In the genomic region with DNA sequence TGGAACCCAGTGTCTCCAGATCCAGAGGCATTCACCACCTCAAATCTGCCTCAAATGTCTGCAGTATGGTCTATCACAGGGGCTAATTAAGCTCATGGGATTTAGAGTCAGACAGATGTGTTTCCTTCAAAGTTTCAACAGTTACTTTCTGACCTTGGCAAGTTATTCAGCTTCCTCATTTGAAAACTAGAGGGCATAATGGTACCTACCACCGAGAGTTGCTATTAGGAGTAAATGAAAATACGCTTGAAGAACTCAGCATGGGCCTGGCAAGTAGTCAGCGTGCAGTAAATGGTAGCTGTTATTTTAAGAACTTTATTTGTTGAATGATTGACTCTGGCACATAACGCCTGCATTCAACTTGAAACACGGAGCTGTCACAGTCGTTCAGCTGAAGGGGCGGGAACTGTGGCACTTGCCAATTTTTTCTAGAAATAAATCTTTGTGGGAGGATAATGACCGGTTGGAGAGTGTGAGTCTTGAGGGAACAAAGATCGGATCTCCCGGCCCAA, we compare ENCODE assay signal across 8 cellular contexts. TPM values are rescaled to one million over a fixed set of nuclear protein-coding genes. Genes with fewer than 3 reads are reported as not detected.
DNase-seq lines count a peak whose midpoint lies in the region; ATAC-seq and TF ChIP-seq lines count a peak whose summit lies in the region.

No MANE protein-coding gene starts in this region.

- peak overlapping the region; percentile 80 for H3K4me2 ChIP-seq in mesenchymal stem cell (ENCODE audit: low read length, poor library complexity, severe bottlenecking)

- no peaks in the 10 kb centered on the region for H3K79me1 ChIP-seq in mesenchymal stem cell (replicated peaks; ENCODE audit: low read length, poor library complexity, severe bottlenecking)

- DNase-seq in GM03348 (ENCODE audit: low spot score) (peak; percentile 16), NT2/D1 (ENCODE audit: low read depth, low spot score) (peak; percentile 15), choroid plexus epithelial cell (ENCODE audit: low read depth) (peak; percentile 68), mesenchymal stem cell (peak; percentile 68), upper lobe of left lung (no peak), SHP77 treated with DMSO at 0.1 percent for 48 hours (lab: John Stamatoyannopoulos, UW) (no peak)
- no peak for DNase-seq in stimulated activated CD4-positive, alpha-beta T cell treated with anti-CD3 and anti-CD28 coated beads, Interleukin-12 subunit alpha, Interleukin-12 subunit beta, amount 100 ng/mL, for 4 hours

- H3K4me1 ChIP-seq in NT2/D1 (ENCODE audit: insufficient read depth, insufficient read length) (no peaks in the 10 kb centered on the region), mesenchymal stem cell (ENCODE audit: control insufficient read depth, insufficient read depth, low read depth, low read length) (peaks cover 8% of the 10 kb centered on the region), upper lobe of left lung (peaks cover 48 to 57% (median 53%) of the 10 kb centered on the region in 4 donors)

- TF ChIP-seq EP300 in upper lobe of left lung (IDR thresholded peaks at IDR 0.05) = no peak

- peak overlapping the region; percentile 46 for H2BK120ac ChIP-seq in mesenchymal stem cell (ENCODE audit: low read depth, low read length)

- H3K9me3 ChIP-seq in NT2/D1 (ENCODE audit: insufficient read depth, low read length) (no peaks in the 10 kb centered on the region), mesenchymal stem cell (ENCODE audit: control insufficient read depth, low read length) (no peaks in the 10 kb centered on the region), upper lobe of left lung (no peaks in the 10 kb centered on the region)

- H3K27me3 ChIP-seq in NT2/D1 (ENCODE audit: insufficient read depth, insufficient read length) = no peaks in the 10 kb centered on the region
- H3K27me3 ChIP-seq in mesenchymal stem cell (ENCODE audit: control insufficient read depth in 1 of 2, insufficient read depth in 1 of 2, low read length in 2 of 2) = no peaks in the 10 kb centered on the region
- no peaks in the 10 kb centered on the region for H3K27me3 ChIP-seq in upper lobe of left lung

- peak overlapping the region; percentile 73 for H2BK15ac ChIP-seq in mesenchymal stem cell (ENCODE audit: low read depth, poor library complexity, severe bottlenecking)

- peak overlapping the region; percentile 70 for H2AFZ ChIP-seq in mesenchymal stem cell (ENCODE audit: low read depth, low read length)

- peak overlapping the region; percentile 74 for H4K91ac ChIP-seq in mesenchymal stem cell (ENCODE audit: low read length)

- H3K23ac ChIP-seq in mesenchymal stem cell (ENCODE audit: low read length in 2 of 2) = no peak overlapping the region

- H3K9ac ChIP-seq in NT2/D1 (ENCODE audit: insufficient read length, low read depth) = peak overlapping the region; percentile 92
- H3K9ac ChIP-seq in mesenchymal stem cell (ENCODE audit: low read length) = peak overlapping the region; percentile 100

- H3K14ac ChIP-seq in mesenchymal stem cell (ENCODE audit: low read length in 2 of 2) = peak overlapping the region in 1 of 2 experiments; percentile 74

- H3K4me3 ChIP-seq in NT2/D1 (ENCODE audit: insufficient read length, low read depth) (peak overlapping the region; percentile 99), choroid plexus epithelial cell (ENCODE audit: low read depth, low read length) (peak overlapping the region; percentile 84), mesenchymal stem cell (ENCODE audit: insufficient read depth in 1 of 2, low read depth in 1 of 2, low read length in 2 of 2) (peak overlapping the region; percentile 57 to 99), upper lobe of left lung (peak overlapping the region; percentile 76 to 93 (median 83))

- H3K4ac ChIP-seq in mesenchymal stem cell (ENCODE audit: low read depth in 1 of 2, low read length in 2 of 2) = peak overlapping the region; percentile 25 to 94

- H4K8ac ChIP-seq in mesenchymal stem cell (ENCODE audit: low read length) = peak overlapping the region; percentile 97

- TF ChIP-seq POLR2A in upper lobe of left lung (IDR thresholded peaks at IDR 0.05) = no peak

- 4% methylated on average over 10 of the region's 10 CpGs for WGBS in mesenchymal stem cell
- WGBS in upper lobe of left lung, 2 donors = 0% methylated on average over 7 to 10 of the region's 10 CpGs

- peak overlapping the region; percentile 91 for H3K27ac ChIP-seq in mesenchymal stem cell (ENCODE audit: low read length, poor library complexity, severe bottlenecking)
- peak overlapping the region; percentile 94 to 100 (median 96) for H3K27ac ChIP-seq in upper lobe of left lung

- H3K18ac ChIP-seq in mesenchymal stem cell (ENCODE audit: low read depth in 1 of 2, low read length in 2 of 2) = peak overlapping the region; percentile 73 to 96

- peak overlapping the region; percentile 67 for H2AK5ac ChIP-seq in mesenchymal stem cell (ENCODE audit: low read length, severe bottlenecking)

- ATAC-seq in HG02759 (IDR thresholded peaks at IDR 0.05; ENCODE audit: unreplicated experiment) (peak; percentile 1), upper lobe of left lung (ENCODE audit: low FRiP score in 2 of 2) (no peak)

- H3K36me3 ChIP-seq in NT2/D1 (ENCODE audit: insufficient read depth, insufficient read length, low read length) (peaks cover 31% of the 10 kb centered on the region), mesenchymal stem cell (ENCODE audit: control insufficient read depth in 1 of 2, insufficient read depth in 2 of 2, low read depth in 1 of 2, low read length in 2 of 2) (peaks cover 5 to 10% of the 10 kb centered on the region in 2 experiments), upper lobe of left lung (peaks cover 0 to 9% (median 0%) of the 10 kb centered on the region in 4 donors)

- H2BK5ac ChIP-seq in mesenchymal stem cell (ENCODE audit: low read depth, low read length, poor library complexity, severe bottlenecking) = peak overlapping the region; percentile 91

- peak overlapping the region in 1 of 2 experiments; percentile 89 for H2BK12ac ChIP-seq in mesenchymal stem cell (ENCODE audit: low read length in 2 of 2)

- TF ChIP-seq CTCF in choroid plexus epithelial cell (conservative IDR thresholded peaks at IDR 0.05; ENCODE audit: low read depth, low read length) = peak; percentile 20
- peak in 2 of 6 experiments; percentile 16 to 20 for TF ChIP-seq CTCF in upper lobe of left lung (IDR thresholded peaks at IDR 0.05)

RNA-seq across cellular contexts. Expression of a gene that starts 1.2 kb away (rescaled TPM):
- 483 TPM for polyA plus RNA-seq in mesenchymal stem cell (2013, experiment 1 of 2)
- polyA plus RNA-seq in mesenchymal stem cell (2013, experiment 2 of 2) = 482 TPM
- total RNA-seq in upper lobe of left lung = 100 to 1,000 TPM; 113 to 502 (median 245) TPM

RNA-seq across cellular contexts. Expression of a gene that starts 57.8 kb away (rescaled TPM):
- polyA plus RNA-seq in mesenchymal stem cell (2013, experiment 1 of 2) = 104 TPM
- polyA plus RNA-seq in mesenchymal stem cell (2013, experiment 2 of 2) = 107 TPM
- 100 to 1,000 TPM in 3 of 6 donors, 10 to 100 TPM in 3; 35.6 to 190 (median 95.3) TPM for total RNA-seq in upper lobe of left lung

Comparison
In these comparisons a context has a peak if more than half of its experiments do, and no peak if none do; other contexts are left out.
1. DNase-seq: peak in GM03348 (single experiment), NT2/D1 (single experiment), choroid plexus epithelial cell (single experiment) and mesenchymal stem cell (single experiment); none in upper lobe of left lung (0 of 2), stimulated activated CD4-positive, alpha-beta T cell treated with anti-CD3 and anti-CD28 coated beads, Interleukin-12 subunit alpha, Interleukin-12 subunit beta, amount 100 ng/mL, for 4 hours (single experiment) and SHP77 treated with DMSO at 0.1 percent for 48 hours (single experiment).
2. Peak in every context shown above with its lines, with median percentiles within 50 percentile points of each other: H3K4me3 ChIP-seq.